Comparison of ENCODE assay signal across 9 cellular contexts in genomic region chr1:52603680-52604501, GRCh38. TPM values are rescaled to one million over a fixed set of nuclear protein-coding genes. Genes with fewer than 3 reads are reported as not detected.
DNase-seq lines count a peak whose midpoint lies in the region; ATAC-seq and TF ChIP-seq lines count a peak whose summit lies in the region.
"Had no signal": no experiment of that assay in that cellular context is flagged by ENCODE, and none has a peak within 500 bp of the region (broad histone marks: within the 10 kb centered on the region; RNA-seq: fewer than 3 reads in every experiment).

No MANE protein-coding gene starts in this region.

- intact Hi-C loops in lower lobe of right lung (cut with DNase I) (no loop called here), left colon (cut with DNase I, micrococcal nuclease) (no loop called here)

- no peak overlapping the region for H3K9ac ChIP-seq in GM23248

- H3K9me3 ChIP-seq in GM23248 (ENCODE audit: low read depth) (no peaks in the 10 kb centered on the region), lower lobe of right lung (no peaks in the 10 kb centered on the region)

- 89% methylated on average over 7 of the region's 7 CpGs for WGBS in GM23248 (ENCODE audit: low coverage in 1 of 2, low lambda C conversion rate in 2 of 2, missing lambda C conversion rate in 2 of 2), 2 experiments

- no peaks in the 10 kb centered on the region for H4K20me1 ChIP-seq in GM23248 (ENCODE audit: insufficient read depth)

- ATAC-seq in lower lobe of right lung (no peak), left colon (no peak), HG03159 (IDR thresholded peaks at IDR 0.05; ENCODE audit: unreplicated experiment) (no peak), HG03571 (IDR thresholded peaks at IDR 0.05; ENCODE audit: unreplicated experiment) (no peak)

- H3K79me2 ChIP-seq in GM23248 (ENCODE audit: insufficient read depth) = no peaks in the 10 kb centered on the region

- H3K36me3 ChIP-seq in GM23248 (ENCODE audit: low read depth) = no peaks in the 10 kb centered on the region
- peaks cover 21% of the 10 kb centered on the region for H3K36me3 ChIP-seq in lower lobe of right lung

- peak; percentile 28 for DNase-seq in AG08396 (ENCODE audit: low spot score)
- peak; percentile 55 for DNase-seq in GM23248
- DNase-seq in amniotic epithelial cell (ENCODE audit: low read depth) = peak; percentile 12
- DNase-seq in lower lobe of right lung = no peak
- DNase-seq in left colon = no peak
- no peak for DNase-seq in HUDEP-2 (lab: John Stamatoyannopoulos, UW; ENCODE audit: unreplicated experiment in 76 of 76)
- DNase-seq: NK-92 treated with Interleukin-12 subunit alpha and Interleukin-12 subunit beta, amount 100 ng/mL, for 24 hours had no signal

- no peak overlapping the region for H2AFZ ChIP-seq in GM23248

- H3K4me3 ChIP-seq in GM23248 (no peak overlapping the region), lower lobe of right lung (no peak overlapping the region)

- TF ChIP-seq CTCF in lower lobe of right lung (IDR thresholded peaks at IDR 0.05) = no peak

- H3K27me3 ChIP-seq in GM23248 (replicated peaks; ENCODE audit: insufficient read depth) (no peaks in the 10 kb centered on the region), lower lobe of right lung (ENCODE audit: low read depth) (no peaks in the 10 kb centered on the region)

- H3K4me2 ChIP-seq in GM23248 (ENCODE audit: unreplicated experiment) = no peak overlapping the region

- no peak overlapping the region for H3K27ac ChIP-seq in GM23248
- peak overlapping the region; percentile 63 for H3K27ac ChIP-seq in lower lobe of right lung

- H3F3A ChIP-seq in GM23248 (ENCODE audit: insufficient read depth) = no peaks in the 10 kb centered on the region

- no peaks in the 10 kb centered on the region for H3K9me2 ChIP-seq in GM23248 (ENCODE audit: insufficient read depth)

- in situ Hi-C loops in GM23248 (cut with MboI) = no loop called here

- H3K4me1 ChIP-seq in GM23248 (ENCODE audit: insufficient read depth) = no peaks in the 10 kb centered on the region; the same call in none of the 2 replicates
- H3K4me1 ChIP-seq in lower lobe of right lung = peaks cover 24% of the 10 kb centered on the region

RNA-seq across cellular contexts. Expression of gene GPX7, which starts 1.7 kb away (rescaled TPM):
- 38.7 and 44.7 TPM in 2 replicates for total RNA-seq in GM23248 (2014; rRNA removed; shearing (Covaris generic))
- 36.1 and 39.7 TPM in 2 replicates for polyA plus RNA-seq in GM23248 (2016; fragmentation: Nextera tagmentation; extraction: Ambion mirVana)
- 4.3 TPM for total RNA-seq in lower lobe of right lung
- 1 to 10 TPM; 1.4 to 3.0 TPM for total RNA-seq in left colon

RNA-seq across cellular contexts. Expression of gene SHISAL2A, which starts 29.1 kb away (rescaled TPM):
- total RNA-seq in GM23248 (2014; rRNA removed; shearing (Covaris generic)) = not detected in 2 replicates
- not detected in 2 replicates for polyA plus RNA-seq in GM23248 (2016; fragmentation: Nextera tagmentation; extraction: Ambion mirVana)
- 1.6 TPM for total RNA-seq in lower lobe of right lung
- under 1 TPM; 0.34 to 0.45 TPM for total RNA-seq in left colon

RNA-seq across cellular contexts. Expression of gene TUT4, which starts 51.0 kb away (rescaled TPM):
- total RNA-seq in GM23248 (2014; rRNA removed; shearing (Covaris generic)) = 14.9 and 29.1 TPM in 2 replicates
- polyA plus RNA-seq in GM23248 (2016; fragmentation: Nextera tagmentation; extraction: Ambion mirVana) = 13.9 and 18.9 TPM in 2 replicates
- total RNA-seq in lower lobe of right lung = 52.1 TPM
- 10 to 100 TPM; 22.3 to 24.5 TPM for total RNA-seq in left colon

Comparison
In these comparisons a context has a peak if more than half of its experiments do, and no peak if none do; other contexts are left out.
1. DNase-seq: peak in AG08396 (single experiment), GM23248 (single experiment) and amniotic epithelial cell (single experiment); none in lower lobe of right lung (single experiment), left colon (0 of 2) and HUDEP-2 (0 of 76).